In the genomic region with DNA sequence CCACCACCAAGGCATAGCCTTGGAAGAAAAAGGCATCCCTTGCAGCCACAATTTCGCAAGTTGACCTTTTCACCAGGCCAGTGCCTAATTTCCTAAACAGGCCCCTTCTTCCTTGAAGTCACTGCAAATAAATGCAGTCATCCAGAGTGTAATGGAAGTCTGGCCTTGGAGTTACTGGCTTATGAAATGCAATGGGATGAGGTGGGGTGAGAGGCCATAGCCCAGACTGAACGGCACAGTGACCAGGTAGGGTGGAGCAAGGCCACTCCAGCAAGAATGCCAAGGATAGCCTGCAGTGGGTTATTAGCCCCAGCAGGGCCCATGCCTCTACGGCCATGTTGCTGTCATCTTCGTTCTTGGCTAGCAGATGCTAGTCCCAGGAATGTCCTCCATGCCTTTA, we compare ENCODE assay signal across 24 cellular contexts.
DNase-seq lines count a peak whose midpoint lies in the region; ATAC-seq, FAIRE-seq and TF ChIP-seq lines count a peak whose summit lies in the region.
"Had no signal": no experiment of that assay in that cellular context is flagged by ENCODE, and none has a peak within 500 bp of the region (broad histone marks: within the 10 kb centered on the region; RNA-seq: fewer than 3 reads in every experiment).

No MANE protein-coding gene starts in this region.

- peaks cover 76% of the 10 kb centered on the region for H3K4me1 ChIP-seq in BLaER1
- H3K4me1 ChIP-seq in GM12878 (ENCODE audit: control insufficient read depth, insufficient read depth, low read length) = peaks cover 56% of the 10 kb centered on the region
- H3K4me1 ChIP-seq in right cardiac atrium (ENCODE audit: control insufficient read depth, insufficient read depth, low read length) = peaks cover 6% of the 10 kb centered on the region
- no peaks in the 10 kb centered on the region for H3K4me1 ChIP-seq in psoas muscle
- H3K4me1 ChIP-seq: uterus had no signal

- no peak for TF ChIP-seq POLR2A in GM12878 (IDR thresholded peaks at IDR 0.05; ENCODE audit: low read depth, low read length)

- H3K4me2 ChIP-seq in BLaER1 = peak overlapping the region; percentile 57
- peak overlapping the region; percentile 60 for H3K4me2 ChIP-seq in GM12878 (ENCODE audit: control insufficient read depth, insufficient read depth)

- H3K27ac Mint-ChIP-seq in activated CD4-positive, alpha-beta memory T cell treated with anti-CD3 and anti-CD28 coated beads, Interleukin-2, amount 10 ng/mL, durations not matched to agents 7 days and 5 days = no peak overlapping the region

- SMC1A ChIA-PET in GM12878 (lab: Charles Lee; ENCODE audit: uncharacterized antibody, unreplicated experiment) = no interaction called here

- intact Hi-C loops in GM12878 (cut with micrococcal nuclease; ENCODE audit: unreplicated experiment) = no loop called here
- intact Hi-C loops in right cardiac atrium (cut with DNase I) = no loop called here
- intact Hi-C loops in psoas muscle (cut with DNase I) = no loop called here

- no peak for TF ChIP-seq RAD21 in GM12878 (IDR thresholded peaks at IDR 0.05; ENCODE audit: insufficient read depth, low read depth, low read length)

- no peak for FAIRE-seq in GM12878 (lab: Jason Lieb, UNC)
- FAIRE-seq: keratinocyte had no signal

- no peaks in the 10 kb centered on the region for H3K4me1 Mint-ChIP-seq in activated CD4-positive, alpha-beta memory T cell treated with anti-CD3 and anti-CD28 coated beads, Interleukin-2, amount 10 ng/mL, durations not matched to agents 7 days and 5 days

- TF ChIP-seq CTCF in GM12878 (IDR thresholded peaks at IDR 0.05 in 2 of 3, conservative IDR thresholded peaks at IDR 0.05 in 1 of 3; ENCODE audit: control insufficient read depth in 2 of 3, extremely low read depth in 1 of 3, insufficient read depth in 1 of 3, low read depth in 3 of 3, low read length in 3 of 3) (no peak), psoas muscle (IDR thresholded peaks at IDR 0.05) (no peak)

- H3K9me3 Mint-ChIP-seq in activated CD4-positive, alpha-beta memory T cell treated with anti-CD3 and anti-CD28 coated beads, Interleukin-2, amount 10 ng/mL, durations not matched to agents 7 days and 5 days = no peaks in the 10 kb centered on the region
- H3K9me3 Mint-ChIP-seq: central memory CD8-positive, alpha-beta T cell; naive thymus-derived CD8-positive, alpha-beta T cell had no signal

- H2AFZ ChIP-seq in GM12878 (ENCODE audit: control insufficient read depth, low read depth, low read length) = no peak overlapping the region

- RAD21 ChIA-PET in GM12878 (lab: Charles Lee; ENCODE audit: unreplicated experiment) = no interaction called here

- peak; percentile 55 for DNase-seq in HuH-7.5 (ENCODE audit: low spot score)
- DNase-seq in GM12878 (ENCODE audit: low read depth, low spot score) = no peak
- no peak for DNase-seq in right cardiac atrium
- no peak for DNase-seq in psoas muscle
- DNase-seq in NAMALWA (ENCODE audit: low spot score) = no peak
- no peak for DNase-seq in activated CD8-positive, alpha-beta memory T cell treated with anti-CD3 and anti-CD28 coated beads, Interleukin-2, amount 50 U/mL, for 4 hours
- no peak for DNase-seq in activated CD4-positive, alpha-beta memory T cell treated with anti-CD3 and anti-CD28 coated beads, Interleukin-2, amount 10 ng/mL, durations not matched to agents 7 days and 5 days
- DNase-seq: activated CD4-positive, CD25-positive, alpha-beta regulatory T cell treated with anti-CD3 and anti-CD28 coated beads, Interleukin-2, amount 50 U/mL, for 72 hours; activated naive CD4-positive, alpha-beta T cell treated with Interleukin-2 at 50 U/mL for 16 hours; activated T-cell treated with anti-CD3 and anti-CD28 coated beads, Interleukin-2, amount 50 U/mL, for 48 hours; aorta; Calu3; erythroblast; foreskin keratinocyte; mammary epithelial cell; MG63; naive thymus-derived CD8-positive, alpha-beta T cell; NCI-H1694 treated with DMSO at 0.1 percent for 48 hours; ovary; SW 1271; uterus had no signal

- H4K20me1 ChIP-seq in BLaER1 (peaks cover 100% of the 10 kb centered on the region), GM12878 (ENCODE audit: control insufficient read depth, insufficient read depth) (no peaks in the 10 kb centered on the region)

- WGBS in GM12878 (ENCODE audit: insufficient coverage, insufficient replicate concordance, low lambda C conversion rate, missing lambda C conversion rate) = 98% methylated on average over 4 of the region's 4 CpGs
- WGBS in right cardiac atrium = 81% methylated on average over 4 of the region's 4 CpGs
- WGBS in psoas muscle, 3 donors = 91 to 97% (median 91%) methylated on average over 4 of the region's 4 CpGs

- no peak overlapping the region for H3K4me3 Mint-ChIP-seq in activated CD4-positive, alpha-beta memory T cell treated with anti-CD3 and anti-CD28 coated beads, Interleukin-2, amount 10 ng/mL, durations not matched to agents 7 days and 5 days

- peaks cover 99% of the 10 kb centered on the region for H3K36me3 ChIP-seq in BLaER1
- H3K36me3 ChIP-seq in GM12878 (ENCODE audit: control insufficient read depth in 2 of 2, insufficient read depth in 2 of 2, low read length in 1 of 2) = peaks cover 0 to 10% of the 10 kb centered on the region in 2 experiments; a peak in 2 of 4 replicates
- H3K36me3 ChIP-seq in psoas muscle (ENCODE audit: insufficient read depth in 1 of 2, low read depth in 1 of 2) = no peaks in the 10 kb centered on the region
- H3K36me3 ChIP-seq: MG63, ovary, uterus had no signal

- peaks cover 25% of the 10 kb centered on the region for H3K27me3 Mint-ChIP-seq in activated CD4-positive, alpha-beta memory T cell treated with anti-CD3 and anti-CD28 coated beads, Interleukin-2, amount 10 ng/mL, durations not matched to agents 7 days and 5 days

- in situ Hi-C loops in GM12878 (cut with MboI) = no loop called here

- H3K9ac ChIP-seq in BLaER1 (no peak overlapping the region), GM12878 (ENCODE audit: control insufficient read depth, insufficient read depth, low read length) (no peak overlapping the region)

- no peaks in the 10 kb centered on the region for H3K36me3 Mint-ChIP-seq in activated CD4-positive, alpha-beta memory T cell treated with anti-CD3 and anti-CD28 coated beads, Interleukin-2, amount 10 ng/mL, durations not matched to agents 7 days and 5 days (ENCODE audit: low read depth)
- H3K36me3 Mint-ChIP-seq: naive thymus-derived CD8-positive, alpha-beta T cell had no signal

- no peaks in the 10 kb centered on the region for H3K9me3 ChIP-seq in BLaER1
- no peaks in the 10 kb centered on the region for H3K9me3 ChIP-seq in GM12878 (replicated peaks; ENCODE audit: control insufficient read depth, insufficient read depth, low read length)
- no peaks in the 10 kb centered on the region for H3K9me3 ChIP-seq in right cardiac atrium (ENCODE audit: control insufficient read depth, low read length)
- H3K9me3 ChIP-seq in psoas muscle = no peaks in the 10 kb centered on the region
- H3K9me3 ChIP-seq: MG63, ovary, uterus had no signal

- ATAC-seq in GM12878 (no peak), right cardiac atrium (peak; percentile 36 to 45), psoas muscle (no peak)
- ATAC-seq: foreskin keratinocyte; naive thymus-derived CD8-positive, alpha-beta T cell had no signal

- TF ChIP-seq EP300 in GM12878 (IDR thresholded peaks at IDR 0.05; ENCODE audit: borderline replicate concordance in 1 of 2, control insufficient read depth in 1 of 2, low read depth in 2 of 2, low read length in 2 of 2) = no peak

- H3K27me3 ChIP-seq in BLaER1 (no peaks in the 10 kb centered on the region), GM12878 (replicated peaks in 1 of 2; ENCODE audit: control insufficient read depth in 2 of 2, insufficient read depth in 2 of 2, low read length in 1 of 2) (no peaks in the 10 kb centered on the region), right cardiac atrium (ENCODE audit: control insufficient read depth, insufficient read depth) (no peaks in the 10 kb centered on the region), psoas muscle (ENCODE audit: insufficient read depth in 3 of 3, low read length in 2 of 3) (no peaks in the 10 kb centered on the region)
- H3K27me3 ChIP-seq: foreskin keratinocyte, MG63, ovary, uterus had no signal

- POLR2A ChIA-PET in GM12878 (lab: Charles Lee) = interaction anchor here (0.6 kb wide), 1 partner anchor 320 kb away, joined by 7 read pairs; no protein-coding TSS in a partner anchor
- POLR2A ChIA-PET in activated CD4-positive, alpha-beta memory T cell treated with anti-CD3 and anti-CD28 coated beads, Interleukin-2, amount 10 ng/mL, durations not matched to agents 7 days and 5 days (lab: Charles Lee) = no interaction called here

- no TSS peak for BruUV-seq in GM12878 (replicated peaks; lab: Mats Ljungman, UMichigan)

- peaks cover 51% of the 10 kb centered on the region for H3K79me2 ChIP-seq in GM12878 (ENCODE audit: control insufficient read depth, insufficient read depth, low read length)

- CTCF ChIA-PET in GM12878 (lab: Yijun Ruan, JAX) = no interaction called here
- CTCF ChIA-PET in activated CD4-positive, alpha-beta memory T cell treated with anti-CD3 and anti-CD28 coated beads, Interleukin-2, amount 10 ng/mL, durations not matched to agents 7 days and 5 days (lab: Charles Lee) = no interaction called here

- H3K4me3 ChIP-seq in BLaER1 (no peak overlapping the region), GM12878 (no peak overlapping the region), right cardiac atrium (ENCODE audit: low read length) (no peak overlapping the region), psoas muscle (no peak overlapping the region)
- H3K4me3 ChIP-seq: MG63, ovary, uterus had no signal

- H3K27ac ChIP-seq in BLaER1 (no peak overlapping the region), GM12878 (ENCODE audit: control insufficient read depth, insufficient read depth) (no peak overlapping the region; the same call in 1 of the 2 replicates), right cardiac atrium (ENCODE audit: low read length) (peak overlapping the region; percentile 97), psoas muscle (no peak overlapping the region)
- H3K27ac ChIP-seq: foreskin keratinocyte, ovary, uterus had no signal

TF ChIP-seq in GM12878, 131 proteins besides CTCF, POLR2A, EP300 and RAD21:
- TF ChIP-seq ZZZ3 (IDR thresholded peaks at IDR 0.05; ENCODE audit: control insufficient read depth, insufficient read length, low read depth) (no peak), CHD1 (IDR thresholded peaks at IDR 0.05; ENCODE audit: low read depth, low read length) (no peak)

Comparison
In these comparisons a context has a peak if more than half of its experiments do, and no peak if none do; other contexts are left out.
1. ATAC-seq: peak in right cardiac atrium (2 of 2); none in GM12878 (single experiment) and psoas muscle (0 of 4).